ENCODE assay signal across 8 cellular contexts in the genomic region with DNA sequence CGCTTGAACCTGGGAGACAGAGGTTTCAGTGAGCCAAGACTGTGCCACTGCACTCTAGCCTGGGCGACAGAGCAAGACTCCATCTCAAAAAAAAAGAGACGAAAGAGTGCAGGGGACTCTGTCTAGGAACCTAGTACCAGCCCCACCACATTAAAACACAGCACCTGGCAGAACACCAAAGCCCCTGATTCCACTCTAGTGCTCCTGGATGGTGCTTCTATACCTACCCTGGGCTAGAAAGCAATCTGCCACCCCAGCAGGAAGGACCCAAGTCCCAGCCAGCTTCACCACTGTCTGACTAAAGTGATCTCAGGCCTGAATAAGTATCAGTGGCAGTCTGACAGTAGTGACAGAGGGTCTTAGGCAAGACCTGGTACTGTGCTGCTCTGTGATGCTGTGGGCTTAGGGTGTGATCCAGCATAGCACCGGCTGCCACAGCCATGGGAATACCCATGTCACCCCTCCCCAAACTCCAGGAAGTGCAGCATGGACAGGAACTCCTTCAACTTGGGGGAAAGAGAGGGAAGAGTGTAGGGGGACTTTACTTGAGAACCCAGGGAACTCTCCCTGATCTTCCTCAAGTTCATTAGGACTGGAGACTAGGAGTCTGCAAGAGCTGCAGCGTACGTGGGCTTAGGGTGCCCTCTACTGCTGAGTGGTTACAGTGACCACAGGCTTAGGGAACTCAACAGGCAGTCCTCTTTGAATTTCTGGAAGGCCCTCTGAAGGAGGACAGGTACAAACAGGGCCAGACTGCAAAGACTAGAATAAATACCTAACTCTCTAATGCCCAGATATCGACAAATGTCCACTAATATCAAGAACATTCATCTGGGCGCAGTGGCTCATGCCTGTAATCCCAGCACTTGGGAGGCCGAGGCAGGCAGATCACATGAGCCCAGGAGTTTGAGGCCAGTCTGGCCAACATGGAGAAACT. TPM values are rescaled to one million over a fixed set of nuclear protein-coding genes. Genes with fewer than 3 reads are reported as not detected.
DNase-seq lines count a peak whose midpoint lies in the region; ATAC-seq and TF ChIP-seq lines count a peak whose summit lies in the region.

No MANE protein-coding gene starts in this region.

- no peaks in the 10 kb centered on the region for H3K27me3 Mint-ChIP-seq in H9 (ENCODE audit: low read depth)

- peaks cover 10 to 11% of the 10 kb centered on the region in 2 experiments for H3K9me3 Mint-ChIP-seq in H9

- no peaks in the 10 kb centered on the region for H3K36me3 ChIP-seq in right lobe of liver

- H2AK5ac ChIP-seq in H9 (ENCODE audit: insufficient read length, low read length) = no peak overlapping the region

- H2BK120ac ChIP-seq in H9 (ENCODE audit: low read depth, low read length, poor library complexity, severe bottlenecking) = no peak overlapping the region

- no peak overlapping the region for H2BK5ac ChIP-seq in H9 (ENCODE audit: insufficient read length, low read length)

- H2BK20ac ChIP-seq in H9 (ENCODE audit: low read depth, low read length, poor library complexity, severe bottlenecking) = no peak overlapping the region

- H3K4ac ChIP-seq in H9 (ENCODE audit: low read depth, low read length) = no peak overlapping the region

- peak; percentile 95 for DNase-seq in H9
- peak; percentile 31 to 72 for DNase-seq in NCI-H446 (lab: John Stamatoyannopoulos, UW)
- peak; percentile 77 for DNase-seq in cerebellar cortex (ENCODE audit: low spot score)
- peak; percentile 65 to 78 (median 76) for DNase-seq in right lobe of liver
- DNase-seq in stimulated activated CD8-positive, alpha-beta memory T cell treated with anti-CD3 and anti-CD28 coated beads, Interleukin-15, amount 100 ng/mL, for 24 hours (ENCODE audit: low read depth) = peak; percentile 8

- no peak overlapping the region for H3K56ac ChIP-seq in H9 (ENCODE audit: insufficient read length, low read depth, low read length)

- H3K4me1 ChIP-seq in H9 (ENCODE audit: insufficient read depth, low read length) (peaks cover 8% of the 10 kb centered on the region; the same call in 1 of the 2 replicates), right lobe of liver (no peaks in the 10 kb centered on the region)

- H3K27me3 ChIP-seq in H9 (ENCODE audit: insufficient read depth, low read length) = no peaks in the 10 kb centered on the region
- H3K27me3 ChIP-seq in right lobe of liver = no peaks in the 10 kb centered on the region

- H3K23ac ChIP-seq in H9 (ENCODE audit: insufficient read length, low read depth, low read length) = no peak overlapping the region

- no peak overlapping the region for H3K4me3 ChIP-seq in right lobe of liver

- no peak overlapping the region for H3K18ac ChIP-seq in H9 (ENCODE audit: insufficient read length, low read depth, low read length)

- intact Hi-C loops in right lobe of liver (cut with DNase I) = loop anchor here (5.0 kb wide), 2 partner anchors 130 to 145 kb away; no protein-coding TSS in a partner anchor

- no peak overlapping the region for H4K8ac ChIP-seq in H9 (replicated peaks; ENCODE audit: insufficient read length, low read depth, low read length)

- H3K79me1 ChIP-seq in H9 (ENCODE audit: insufficient read depth, low read depth, low read length, poor library complexity, severe bottlenecking) = no peaks in the 10 kb centered on the region

- H3K27ac Mint-ChIP-seq in H9 = peak overlapping the region in 1 of 3 experiments; percentile 83; a peak in 3 of 7 replicates

- H3K4me1 Mint-ChIP-seq in H9 = peaks cover 12 to 18% of the 10 kb centered on the region in 2 experiments

- H4K91ac ChIP-seq in H9 (ENCODE audit: insufficient read length, low read depth, low read length) = no peak overlapping the region

- H4K5ac ChIP-seq in H9 (ENCODE audit: insufficient read length, low read depth, low read length) = no peak overlapping the region

- no peaks in the 10 kb centered on the region for H4K20me1 ChIP-seq in H9 (ENCODE audit: control insufficient read depth, insufficient read depth, insufficient read length)

- no peak for TF ChIP-seq POLR2A in right lobe of liver (IDR thresholded peaks at IDR 0.05)

- TF ChIP-seq CTCF in C4-2B (conservative IDR thresholded peaks at IDR 0.05) (peak; percentile 93), H9 (conservative IDR thresholded peaks at IDR 0.05) (peak; percentile 96), right lobe of liver (IDR thresholded peaks at IDR 0.05) (peak; percentile 81 to 90 (median 82))

- WGBS in H9 (ENCODE audit: extremely low coverage, insufficient read length, low lambda C conversion rate) = no CpG with 5 or more reads among the region's 9 CpGs
- WGBS in right lobe of liver (ENCODE audit: insufficient coverage, low coverage, low lambda C conversion rate, missing lambda C conversion rate) = 10% methylated on average over 2 of the region's 9 CpGs

- no peak overlapping the region for H3K4me2 ChIP-seq in H9 (ENCODE audit: insufficient read depth, insufficient read length, low read length)

- H3K14ac ChIP-seq in H9 (ENCODE audit: insufficient read depth, low read length) = no peak overlapping the region

- no peak overlapping the region for H2BK15ac ChIP-seq in H9 (ENCODE audit: low read depth, low read length)

- peak; percentile 76 to 88 for ATAC-seq in activated CD4-positive, CD25-positive, alpha-beta regulatory T cell treated with anti-CD3 and anti-CD28 coated beads, Interleukin-2, amount 50 U/mL, for 24 hours
- ATAC-seq in right lobe of liver (peak; percentile 96 to 99 (median 98)), HG03354 (IDR thresholded peaks at IDR 0.05; ENCODE audit: poor library complexity, severe bottlenecking, unreplicated experiment) (no peak)

- H3K36me3 Mint-ChIP-seq in H9 (ENCODE audit: insufficient read depth in 1 of 3, low read depth in 3 of 3) = peaks cover 0 to 5% (median 1%) of the 10 kb centered on the region in 3 experiments; a peak in 3 of 7 replicates

- H3T11ph ChIP-seq in H9 (ENCODE audit: low read length) = no peak overlapping the region

- H3K23me2 ChIP-seq in H9 (ENCODE audit: insufficient read length, low read depth, low read length, poor library complexity, severe bottlenecking) = no peaks in the 10 kb centered on the region

- no peak overlapping the region for H3K9ac ChIP-seq in H9 (ENCODE audit: extremely low read depth, insufficient read length, low read length)

- no peaks in the 10 kb centered on the region for H3K79me2 ChIP-seq in H9 (ENCODE audit: insufficient read depth, low read length)

- H2AFZ ChIP-seq in H9 (ENCODE audit: low read length) = no peak overlapping the region

- no peak overlapping the region for H3K4me3 Mint-ChIP-seq in H9

- H3K9me3 ChIP-seq in H9 (ENCODE audit: control insufficient read depth, low read depth, low read length) (no peaks in the 10 kb centered on the region), right lobe of liver (no peaks in the 10 kb centered on the region)

- H2BK12ac ChIP-seq in H9 (ENCODE audit: insufficient read length, low read depth, low read length) = no peak overlapping the region

- H3K27ac ChIP-seq in C4-2B = no peak overlapping the region
- no peak overlapping the region for H3K27ac ChIP-seq in H9 (ENCODE audit: insufficient read length, low read depth, low read length)
- H3K27ac ChIP-seq in right lobe of liver = no peak overlapping the region

RNA-seq across cellular contexts. Expression of a gene that starts 30.0 kb away (rescaled TPM):
- 0.42 and 0.72 TPM in 2 replicates for total RNA-seq in H9 (2021)
- 10 to 100 TPM in 2 of 6 experiments, 1 to 10 TPM in 4; 1.7 to 11.5 (median 6.0) TPM for total RNA-seq in right lobe of liver

RNA-seq across cellular contexts. Expression of a gene that starts 40.9 kb away (rescaled TPM):
- total RNA-seq in H9 (2021) (not detected in 2 replicates), right lobe of liver (under 1 TPM in 5 of 6 experiments, not detected in 1; 0.06 to 0.18 (median 0.10) TPM)

Comparison
In these comparisons a context has a peak if more than half of its experiments do, and no peak if none do; other contexts are left out.
1. DNase-seq: peak in every context shown above with its lines; median percentile 95 in H9; 77 in cerebellar cortex; 76 in right lobe of liver; 52 in NCI-H446; 8 in stimulated activated CD8-positive, alpha-beta memory T cell treated with anti-CD3 and anti-CD28 coated beads, Interleukin-15, amount 100 ng/mL, for 24 hours.